ENCODE assay signal across 1 cellular context in the genomic region with DNA sequence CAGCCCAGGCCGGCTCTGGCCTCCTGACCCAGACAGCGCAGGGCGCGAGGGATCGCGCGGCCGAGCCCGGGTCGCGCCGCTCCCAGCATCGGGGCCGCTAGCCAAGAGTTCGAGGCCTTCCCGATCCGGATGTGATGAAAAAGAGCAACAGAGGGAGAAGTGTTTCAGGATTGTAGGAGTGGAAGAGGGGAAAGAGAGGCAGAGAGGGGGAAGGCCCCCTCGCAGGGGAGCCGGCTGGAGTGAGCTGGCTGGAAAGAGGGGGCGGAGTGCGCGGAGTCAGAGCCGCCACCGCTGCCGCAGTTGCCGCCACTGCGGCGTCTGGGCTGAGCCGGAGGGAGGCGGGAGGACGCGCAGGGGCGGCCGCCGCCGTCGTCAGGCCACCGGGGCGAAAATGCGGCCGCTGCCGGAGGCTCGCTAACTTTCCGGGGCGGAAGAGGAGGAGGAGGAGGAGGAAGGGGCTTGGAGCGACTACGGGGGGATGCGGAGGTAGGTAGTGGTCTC.
A peak's percentile ranks its signal among the peaks of the same experiment; 100 is the strongest.
TF ChIP-seq lines count a peak whose summit lies in the region.

No MANE protein-coding gene starts in this region.

TF ChIP-seq in GM12878, 131 proteins besides CTCF, POLR2A, EP300 and RAD21 (continued from another document):
- TF ChIP-seq SPI1 (IDR thresholded peaks at IDR 0.05; ENCODE audit: borderline replicate concordance, insufficient read depth, low read depth, low read length) (no peak), SUPT20H (IDR thresholded peaks at IDR 0.05; ENCODE audit: borderline replicate concordance, control insufficient read depth, low read depth, low read length) (no peak), SREBF1 (IDR thresholded peaks at IDR 0.05; ENCODE audit: low read length) (no peak), BACH1 (IDR thresholded peaks at IDR 0.05; ENCODE audit: borderline replicate concordance) (peak; percentile 31; the same call in 1 of the 2 replicates), CHD2 (IDR thresholded peaks at IDR 0.05; ENCODE audit: borderline replicate concordance, low read depth, low read length) (no peak), BCL11A (IDR thresholded peaks at IDR 0.05; ENCODE audit: low read depth, low read length) (no peak), MYB (IDR thresholded peaks at IDR 0.05; ENCODE audit: borderline replicate concordance, low read depth, low read length) (0 out of 2 replicates have a peak, but pooled peaks have one; percentile 18), BHLHE40 (IDR thresholded peaks at IDR 0.05; ENCODE audit: borderline replicate concordance in 1 of 2, low read depth in 2 of 2, low read length in 1 of 2) (no peak), ZNF622 (IDR thresholded peaks at IDR 0.05) (no peak), HCFC1 (IDR thresholded peaks at IDR 0.05; ENCODE audit: low read length) (no peak), PML (IDR thresholded peaks at IDR 0.05; ENCODE audit: low read length) (peak; percentile 77; the same call in 1 of the 2 replicates), ZNF384 (IDR thresholded peaks at IDR 0.05; ENCODE audit: borderline replicate concordance, low read depth, low read length) (no peak), TBL1XR1 (IDR thresholded peaks at IDR 0.05; ENCODE audit: low read depth, low read length) (no peak)
- TF ChIP-seq, protein P1, sequence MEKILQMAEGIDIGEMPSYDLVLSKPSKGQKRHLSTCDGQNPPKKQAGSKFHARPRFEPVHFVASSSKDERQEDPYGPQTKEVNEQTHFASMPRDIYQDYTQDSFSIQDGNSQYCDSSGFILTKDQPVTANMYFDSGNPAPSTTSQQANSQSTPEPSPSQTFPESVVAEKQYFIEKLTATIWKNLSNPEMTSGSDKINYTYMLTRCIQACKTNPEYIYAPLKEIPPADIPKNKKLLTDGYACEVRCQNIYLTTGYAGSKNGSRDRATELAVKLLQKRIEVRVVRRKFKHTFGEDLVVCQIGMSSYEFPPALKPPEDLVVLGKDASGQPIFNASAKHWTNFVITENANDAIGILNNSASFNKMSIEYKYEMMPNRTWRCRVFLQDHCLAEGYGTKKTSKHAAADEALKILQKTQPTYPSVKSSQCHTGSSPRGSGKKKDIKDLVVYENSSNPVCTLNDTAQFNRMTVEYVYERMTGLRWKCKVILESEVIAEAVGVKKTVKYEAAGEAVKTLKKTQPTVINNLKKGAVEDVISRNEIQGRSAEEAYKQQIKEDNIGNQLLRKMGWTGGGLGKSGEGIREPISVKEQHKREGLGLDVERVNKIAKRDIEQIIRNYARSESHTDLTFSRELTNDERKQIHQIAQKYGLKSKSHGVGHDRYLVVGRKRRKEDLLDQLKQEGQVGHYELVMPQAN (conservative IDR thresholded peaks at IDR 0.05): 0 out of 2 replicates have a peak, but pooled peaks have one; percentile 30
- TF ChIP-seq, protein P2, sequence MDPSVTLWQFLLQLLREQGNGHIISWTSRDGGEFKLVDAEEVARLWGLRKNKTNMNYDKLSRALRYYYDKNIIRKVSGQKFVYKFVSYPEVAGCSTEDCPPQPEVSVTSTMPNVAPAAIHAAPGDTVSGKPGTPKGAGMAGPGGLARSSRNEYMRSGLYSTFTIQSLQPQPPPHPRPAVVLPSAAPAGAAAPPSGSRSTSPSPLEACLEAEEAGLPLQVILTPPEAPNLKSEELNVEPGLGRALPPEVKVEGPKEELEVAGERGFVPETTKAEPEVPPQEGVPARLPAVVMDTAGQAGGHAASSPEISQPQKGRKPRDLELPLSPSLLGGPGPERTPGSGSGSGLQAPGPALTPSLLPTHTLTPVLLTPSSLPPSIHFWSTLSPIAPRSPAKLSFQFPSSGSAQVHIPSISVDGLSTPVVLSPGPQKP (IDR thresholded peaks at IDR 0.05; ENCODE audit: low read depth, low read length): no peak
- TF ChIP-seq, protein P3, sequence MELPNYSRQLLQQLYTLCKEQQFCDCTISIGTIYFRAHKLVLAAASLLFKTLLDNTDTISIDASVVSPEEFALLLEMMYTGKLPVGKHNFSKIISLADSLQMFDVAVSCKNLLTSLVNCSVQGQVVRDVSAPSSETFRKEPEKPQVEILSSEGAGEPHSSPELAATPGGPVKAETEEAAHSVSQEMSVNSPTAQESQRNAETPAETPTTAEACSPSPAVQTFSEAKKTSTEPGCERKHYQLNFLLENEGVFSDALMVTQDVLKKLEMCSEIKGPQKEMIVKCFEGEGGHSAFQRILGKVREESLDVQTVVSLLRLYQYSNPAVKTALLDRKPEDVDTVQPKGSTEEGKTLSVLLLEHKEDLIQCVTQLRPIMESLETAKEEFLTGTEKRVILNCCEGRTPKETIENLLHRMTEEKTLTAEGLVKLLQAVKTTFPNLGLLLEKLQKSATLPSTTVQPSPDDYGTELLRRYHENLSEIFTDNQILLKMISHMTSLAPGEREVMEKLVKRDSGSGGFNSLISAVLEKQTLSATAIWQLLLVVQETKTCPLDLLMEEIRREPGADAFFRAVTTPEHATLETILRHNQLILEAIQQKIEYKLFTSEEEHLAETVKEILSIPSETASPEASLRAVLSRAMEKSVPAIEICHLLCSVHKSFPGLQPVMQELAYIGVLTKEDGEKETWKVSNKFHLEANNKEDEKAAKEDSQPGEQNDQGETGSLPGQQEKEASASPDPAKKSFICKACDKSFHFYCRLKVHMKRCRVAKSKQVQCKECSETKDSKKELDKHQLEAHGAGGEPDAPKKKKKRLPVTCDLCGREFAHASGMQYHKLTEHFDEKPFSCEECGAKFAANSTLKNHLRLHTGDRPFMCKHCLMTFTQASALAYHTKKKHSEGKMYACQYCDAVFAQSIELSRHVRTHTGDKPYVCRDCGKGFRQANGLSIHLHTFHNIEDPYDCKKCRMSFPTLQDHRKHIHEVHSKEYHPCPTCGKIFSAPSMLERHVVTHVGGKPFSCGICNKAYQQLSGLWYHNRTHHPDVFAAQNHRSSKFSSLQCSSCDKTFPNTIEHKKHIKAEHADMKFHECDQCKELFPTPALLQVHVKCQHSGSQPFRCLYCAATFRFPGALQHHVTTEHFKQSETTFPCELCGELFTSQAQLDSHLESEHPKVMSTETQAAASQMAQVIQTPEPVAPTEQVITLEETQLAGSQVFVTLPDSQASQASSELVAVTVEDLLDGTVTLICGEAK (IDR thresholded peaks at IDR 0.05; ENCODE audit: borderline replicate concordance): no peak
- TF ChIP-seq, protein P4, sequence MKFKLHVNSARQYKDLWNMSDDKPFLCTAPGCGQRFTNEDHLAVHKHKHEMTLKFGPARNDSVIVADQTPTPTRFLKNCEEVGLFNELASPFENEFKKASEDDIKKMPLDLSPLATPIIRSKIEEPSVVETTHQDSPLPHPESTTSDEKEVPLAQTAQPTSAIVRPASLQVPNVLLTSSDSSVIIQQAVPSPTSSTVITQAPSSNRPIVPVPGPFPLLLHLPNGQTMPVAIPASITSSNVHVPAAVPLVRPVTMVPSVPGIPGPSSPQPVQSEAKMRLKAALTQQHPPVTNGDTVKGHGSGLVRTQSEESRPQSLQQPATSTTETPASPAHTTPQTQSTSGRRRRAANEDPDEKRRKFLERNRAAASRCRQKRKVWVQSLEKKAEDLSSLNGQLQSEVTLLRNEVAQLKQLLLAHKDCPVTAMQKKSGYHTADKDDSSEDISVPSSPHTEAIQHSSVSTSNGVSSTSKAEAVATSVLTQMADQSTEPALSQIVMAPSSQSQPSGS (IDR thresholded peaks at IDR 0.05; ENCODE audit: low read length): no peak
